11 cellular contexts compared by ENCODE assay signal in genomic region chr3:25863560-25863959, GRCh38.
A peak's percentile ranks its signal among the peaks of the same experiment; 100 is the strongest.
DNase-seq lines count a peak whose midpoint lies in the region; ATAC-seq and TF ChIP-seq lines count a peak whose summit lies in the region.
"Had no signal": no experiment of that assay in that cellular context is flagged by ENCODE, and none has a peak within 500 bp of the region (broad histone marks: within the 10 kb centered on the region; RNA-seq: fewer than 3 reads in every experiment).

No MANE protein-coding gene starts in this region.

- intact Hi-C loops in aorta (cut with DNase I), result no loop called here

- no peak overlapping the region for H3K4me3 ChIP-seq in KMS-11 (IDR thresholded peaks at IDR 0.05; ENCODE audit: insufficient read depth, low read depth, low read length)
- no peak overlapping the region for H3K4me3 ChIP-seq in aorta (ENCODE audit: low read length in 2 of 2)
- H3K4me3 ChIP-seq: ascending aorta had no signal

- no peaks in the 10 kb centered on the region for H3K79me2 ChIP-seq in KMS-11 (ENCODE audit: insufficient read depth, low read depth)

- H3K4me1 ChIP-seq in KMS-11 (ENCODE audit: low read depth, poor library complexity, severe bottlenecking), result peaks cover 32% of the 10 kb centered on the region
- H3K4me1 ChIP-seq in aorta (ENCODE audit: control insufficient read depth in 1 of 2, insufficient read depth in 2 of 2, low read length in 2 of 2), result no peaks in the 10 kb centered on the region
- H3K4me1 ChIP-seq: ascending aorta had no signal

- TF ChIP-seq CTCF in C4-2B (conservative IDR thresholded peaks at IDR 0.05), result peak; percentile 35
- TF ChIP-seq CTCF in GM20000 (IDR thresholded peaks at IDR 0.05; ENCODE audit: extremely low read depth, missing control alignments), result peak; percentile 5
- peak; percentile 22; the same call in 1 of the 2 replicates for TF ChIP-seq CTCF in KMS-11 (conservative IDR thresholded peaks at IDR 0.05; ENCODE audit: low read depth, low read length)

- DNase-seq in GM20000 (ENCODE audit: low spot score), result no peak
- DNase-seq in cerebellar cortex (ENCODE audit: low spot score), result peak; percentile 8
- DNase-seq in aorta, result no peak
- DNase-seq in cerebellar nuclear complex (lab: John Stamatoyannopoulos, UW), result no peak
- DNase-seq in COLO668 (lab: John Stamatoyannopoulos, UW; ENCODE audit: unreplicated experiment), result no peak
- DNase-seq in stimulated activated naive CD8-positive, alpha-beta T cell treated with anti-CD3 and anti-CD28 coated beads, Interleukin-15, Interleukin-2, amounts not matched to agents 100 U/mL and 50 U/mL, for 24 hours, result no peak
- DNase-seq: activated CD4-positive, alpha-beta T cell treated with anti-CD3 and anti-CD28 coated beads, Interleukin-2, amount 50 U/mL, for 48 hours; NCI-H1105 had no signal

- H3K27ac ChIP-seq in C4-2B (no peak overlapping the region), KMS-11 (peak overlapping the region; percentile 11; the same call in 1 of the 2 replicates), aorta (ENCODE audit: low read depth in 1 of 2, low read length in 2 of 2) (no peak overlapping the region)
- H3K27ac ChIP-seq: ascending aorta had no signal

- peak overlapping the region; percentile 38 for H2AFZ ChIP-seq in KMS-11 (ENCODE audit: low read depth)

- no peaks in the 10 kb centered on the region for H3K36me3 ChIP-seq in KMS-11 (ENCODE audit: insufficient read depth)
- no peaks in the 10 kb centered on the region for H3K36me3 ChIP-seq in aorta (ENCODE audit: control insufficient read depth in 1 of 2, insufficient read depth in 2 of 2, low read length in 1 of 2)
- H3K36me3 ChIP-seq: ascending aorta had no signal

- H3K9ac ChIP-seq in KMS-11, result no peak overlapping the region

- no peaks in the 10 kb centered on the region for H3K9me3 ChIP-seq in aorta (ENCODE audit: control insufficient read depth, low read length)
- H3K9me3 ChIP-seq: ascending aorta had no signal

- no peak for ATAC-seq in aorta (ENCODE audit: low FRiP score)
- ATAC-seq in stimulated activated naive CD8-positive, alpha-beta T cell treated with anti-CD3 and anti-CD28 coated beads, Interleukin-15, Interleukin-2, amounts not matched to agents 100 U/mL and 50 U/mL, for 24 hours, result no peak

- H3K27me3 ChIP-seq in KMS-11 (ENCODE audit: insufficient read depth, low read depth), result no peaks in the 10 kb centered on the region
- no peaks in the 10 kb centered on the region for H3K27me3 ChIP-seq in aorta (ENCODE audit: control insufficient read depth in 1 of 2, insufficient read depth in 2 of 2, low read length in 1 of 2)
- H3K27me3 ChIP-seq: ascending aorta had no signal

- H3K4me2 ChIP-seq in KMS-11, result peak overlapping the region; percentile 23; the same call in 1 of the 2 replicates

- H4K20me1 ChIP-seq in KMS-11 (ENCODE audit: insufficient read depth), result no peaks in the 10 kb centered on the region
